10 cellular contexts compared by ENCODE assay signal in the genomic region with DNA sequence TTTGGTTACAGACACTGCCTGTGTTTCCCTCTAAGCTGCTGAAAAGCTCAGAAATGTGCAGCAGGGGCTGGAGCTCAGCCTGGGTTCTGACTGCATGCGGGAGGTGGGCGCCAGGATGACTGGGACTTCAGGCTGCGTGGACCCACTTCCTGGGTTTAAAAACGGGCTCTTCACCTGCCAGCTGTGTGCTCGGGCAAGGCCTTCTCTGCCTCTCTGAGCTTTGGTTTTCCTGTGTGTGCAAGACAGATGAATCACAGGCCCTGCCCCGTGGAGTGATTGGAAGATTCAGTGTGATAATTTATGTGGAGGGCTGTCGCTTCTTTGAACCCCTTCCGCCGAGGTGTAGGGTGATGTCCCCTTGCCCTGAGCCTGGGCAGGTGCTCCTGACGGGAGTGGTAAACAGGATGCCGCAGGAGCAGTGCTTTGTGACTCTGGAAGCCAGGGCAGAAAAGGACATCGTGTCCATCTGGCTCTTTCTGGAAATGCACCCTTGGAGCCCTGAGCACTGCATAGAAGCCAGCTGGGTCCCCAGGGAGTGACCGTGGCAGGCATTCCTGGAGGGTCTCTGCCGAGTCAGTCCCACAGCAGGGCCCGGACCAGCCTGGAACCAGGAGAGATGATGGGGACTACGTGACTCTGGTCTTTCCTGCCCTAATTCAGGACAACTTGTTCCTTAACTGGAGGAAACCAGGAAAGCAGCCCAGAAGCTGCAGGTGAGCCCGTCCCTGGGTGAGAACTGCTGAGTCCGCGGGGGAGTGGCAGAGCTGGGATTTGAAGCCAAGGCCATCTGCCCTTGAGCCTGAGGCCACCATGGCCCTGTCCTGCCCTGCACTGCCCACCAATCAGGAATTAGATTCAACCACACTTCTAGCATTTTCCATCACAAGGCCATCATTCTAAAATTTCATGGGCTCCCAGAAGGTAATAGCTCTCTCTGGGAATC. TPM values are rescaled to one million over a fixed set of nuclear protein-coding genes. Genes with fewer than 3 reads are reported as not detected.
DNase-seq lines count a peak whose midpoint lies in the region; ATAC-seq, FAIRE-seq and TF ChIP-seq lines count a peak whose summit lies in the region.
"Had no signal": no experiment of that assay in that cellular context is flagged by ENCODE, and none has a peak within 500 bp of the region (broad histone marks: within the 10 kb centered on the region; RNA-seq: fewer than 3 reads in every experiment).

No MANE protein-coding gene starts in this region.

- peak overlapping the region; percentile 75 for H3K4me3 Mint-ChIP-seq in activated naive CD8-positive, alpha-beta T cell treated with anti-CD3 and anti-CD28 coated beads for 36 hours
- H3K4me3 Mint-ChIP-seq: memory B cell had no signal

- no peaks in the 10 kb centered on the region for H3K36me3 Mint-ChIP-seq in activated naive CD8-positive, alpha-beta T cell treated with anti-CD3 and anti-CD28 coated beads for 36 hours
- H3K36me3 Mint-ChIP-seq: memory B cell had no signal

- peaks cover 3% of the 10 kb centered on the region for H3K27me3 Mint-ChIP-seq in activated naive CD8-positive, alpha-beta T cell treated with anti-CD3 and anti-CD28 coated beads for 36 hours

- no peak for FAIRE-seq in GM12891 (lab: Jason Lieb, UNC)

- TF ChIP-seq POLR2A in GM12891 (IDR thresholded peaks at IDR 0.05; ENCODE audit: low read depth, low read length), result no peak

- H3K4me1 Mint-ChIP-seq in activated naive CD8-positive, alpha-beta T cell treated with anti-CD3 and anti-CD28 coated beads for 36 hours, result peaks cover 47% of the 10 kb centered on the region

- DNase-seq in COLO668 (lab: John Stamatoyannopoulos, UW; ENCODE audit: unreplicated experiment), result peak; percentile 46
- DNase-seq in activated CD4-positive, alpha-beta T cell treated with anti-CD3 and anti-CD28 coated beads for 48 hours, result peak; percentile 76
- peak; percentile 68 for DNase-seq in activated naive CD8-positive, alpha-beta T cell treated with anti-CD3 and anti-CD28 coated beads for 36 hours
- DNase-seq in stimulated activated CD4-positive, alpha-beta T cell treated with anti-CD3 and anti-CD28 coated beads, Interleukin-2, amount 100 ng/mL, for 4 hours (ENCODE audit: low read depth), result peak; percentile 57
- DNase-seq in GM12891 (ENCODE audit: insufficient read length, low spot score), result no peak
- no peak for DNase-seq in inferior parietal cortex (ENCODE audit: extremely low spot score)
- DNase-seq: NCI-H774 had no signal

- ATAC-seq in GM19351 (IDR thresholded peaks at IDR 0.05; ENCODE audit: unreplicated experiment) (no peak), GM18868 (IDR thresholded peaks at IDR 0.05; ENCODE audit: unreplicated experiment) (no peak)

- H3K27ac Mint-ChIP-seq in activated naive CD8-positive, alpha-beta T cell treated with anti-CD3 and anti-CD28 coated beads for 36 hours, result peak overlapping the region; percentile 100
- H3K27ac Mint-ChIP-seq: memory B cell had no signal

- no peaks in the 10 kb centered on the region for H3K9me3 Mint-ChIP-seq in activated naive CD8-positive, alpha-beta T cell treated with anti-CD3 and anti-CD28 coated beads for 36 hours
- H3K9me3 Mint-ChIP-seq: memory B cell had no signal

TF ChIP-seq in GM12891, 5 proteins besides CTCF, POLR2A, EP300 and RAD21:
- TF ChIP-seq SPI1 (IDR thresholded peaks at IDR 0.05; ENCODE audit: low read depth, low read length), result no peak
- TF ChIP-seq TAF1 (IDR thresholded peaks at IDR 0.05; ENCODE audit: low read depth, low read length), result no peak
- TF ChIP-seq PAX5 (IDR thresholded peaks at IDR 0.05; ENCODE audit: insufficient read depth, low read length, severe bottlenecking), result no peak
- no peak for TF ChIP-seq POU2F2 (IDR thresholded peaks at IDR 0.05; ENCODE audit: low read depth, low read length)
- TF ChIP-seq POLR2AphosphoS5 (IDR thresholded peaks at IDR 0.05; ENCODE audit: low read depth, low read length), result no peak
TF ChIP-seq in GM12891: peak in this region for 0.

RNA-seq across cellular contexts. Expression of a gene that starts 28.5 kb away (rescaled TPM):
- total RNA-seq in activated naive CD8-positive, alpha-beta T cell treated with anti-CD3 and anti-CD28 coated beads for 36 hours, result 100 to 1,000 TPM; 298 to 301 TPM
- polyA plus RNA-seq in GM12891 (2012; ENCODE audit: low read depth, missing spikeins), result 38.5 TPM

RNA-seq across cellular contexts. Expression of a gene that starts 38.5 kb away (rescaled TPM):
- not detected for total RNA-seq in activated naive CD8-positive, alpha-beta T cell treated with anti-CD3 and anti-CD28 coated beads for 36 hours
- polyA plus RNA-seq in GM12891 (2012; ENCODE audit: low read depth, missing spikeins), result 0.09 TPM

RNA-seq across cellular contexts. Expression of a gene that starts 53.4 kb away (rescaled TPM):
- 10 to 100 TPM; 25.6 to 27.0 TPM for total RNA-seq in activated naive CD8-positive, alpha-beta T cell treated with anti-CD3 and anti-CD28 coated beads for 36 hours
- polyA plus RNA-seq in GM12891 (2012; ENCODE audit: low read depth, missing spikeins), result 11.9 TPM

Comparison
In these comparisons a context has a peak if more than half of its experiments do, and no peak if none do; other contexts are left out.
1. DNase-seq: peak in COLO668 (single experiment), activated CD4-positive, alpha-beta T cell treated with anti-CD3 and anti-CD28 coated beads for 48 hours (single experiment), activated naive CD8-positive, alpha-beta T cell treated with anti-CD3 and anti-CD28 coated beads for 36 hours (single experiment) and stimulated activated CD4-positive, alpha-beta T cell treated with anti-CD3 and anti-CD28 coated beads, Interleukin-2, amount 100 ng/mL, for 4 hours (single experiment); none in GM12891 (single experiment) and inferior parietal cortex (single experiment).